Comparison of ENCODE assay signal across 13 cellular contexts in the genomic region with DNA sequence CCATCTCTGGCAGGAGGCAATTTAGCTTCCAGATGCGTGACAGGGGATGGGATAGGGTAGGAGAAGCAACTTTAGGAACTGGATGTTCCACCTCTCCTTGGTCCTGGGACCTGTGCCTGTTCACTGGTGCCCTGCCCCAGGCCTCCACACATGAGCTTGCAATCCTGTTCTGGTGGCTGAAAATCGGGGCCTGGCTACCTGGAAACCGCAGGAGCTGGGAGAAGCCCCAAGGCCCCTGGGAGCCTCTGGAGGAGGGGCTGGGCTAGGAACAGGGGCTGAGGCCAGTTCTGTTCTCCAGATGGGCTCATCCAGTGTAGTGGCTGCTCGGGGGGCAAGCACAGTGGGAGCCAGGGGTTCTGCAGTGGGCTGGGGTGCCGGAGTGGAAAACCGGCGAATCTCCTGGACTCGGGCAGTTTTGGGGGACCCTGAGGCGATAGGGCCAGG. TPM values are rescaled to one million over a fixed set of nuclear protein-coding genes. Genes with fewer than 3 reads are reported as not detected.
DNase-seq lines count a peak whose midpoint lies in the region; ATAC-seq and TF ChIP-seq lines count a peak whose summit lies in the region.
"Had no signal": no experiment of that assay in that cellular context is flagged by ENCODE, and none has a peak within 500 bp of the region (broad histone marks: within the 10 kb centered on the region; RNA-seq: fewer than 3 reads in every experiment).

No MANE protein-coding gene starts in this region.

- DNase-seq in activated B cell treated with CpG ODN at 0.5 μM for 24 hours (no peak), osteocyte (ENCODE audit: extremely low spot score, unreplicated experiment) (no peak), DMS153 (lab: John Stamatoyannopoulos, UW) (no peak), SIG-M5 (lab: John Stamatoyannopoulos, UW) (no peak)
- DNase-seq: effector memory CD8-positive, alpha-beta T cell; HCEC 1CT had no signal

- no peaks in the 10 kb centered on the region for H3K27me3 Mint-ChIP-seq in activated B cell treated with CpG ODN at 0.5 μM for 24 hours
- no peaks in the 10 kb centered on the region for H3K27me3 Mint-ChIP-seq in osteocyte (ENCODE audit: unreplicated experiment)

- no peaks in the 10 kb centered on the region for H3K36me3 ChIP-seq in ES-I3 (ENCODE audit: insufficient read depth, low read length)
- H3K36me3 ChIP-seq: BE2C had no signal

- H3K27ac Mint-ChIP-seq in activated B cell treated with CpG ODN at 0.5 μM for 24 hours, result no peak overlapping the region
- H3K27ac Mint-ChIP-seq in osteocyte (ENCODE audit: unreplicated experiment), result no peak overlapping the region
- H3K27ac Mint-ChIP-seq: effector memory CD8-positive, alpha-beta T cell had no signal

- POLR2A ChIA-PET in activated B cell treated with CpG ODN at 0.5 μM for 24 hours (lab: Charles Lee), result interaction anchor here (0.6 kb wide), 1 partner anchor 21 kb away, joined by 3 read pairs; no protein-coding TSS in a partner anchor

- H3K9me3 ChIP-seq in ES-I3 (ENCODE audit: control insufficient read depth, insufficient read depth, low read length), result no peaks in the 10 kb centered on the region
- H3K9me3 ChIP-seq: BE2C had no signal

- peak overlapping the region; percentile 78 for H3K4me3 Mint-ChIP-seq in activated B cell treated with CpG ODN at 0.5 μM for 24 hours
- peak overlapping the region; percentile 76 for H3K4me3 Mint-ChIP-seq in osteocyte (ENCODE audit: unreplicated experiment)

- H3K4me1 ChIP-seq in ES-I3 (ENCODE audit: insufficient read depth, low read length), result peaks cover 10% of the 10 kb centered on the region
- H3K4me1 ChIP-seq: BE2C had no signal

- no peaks in the 10 kb centered on the region for H3K9me3 Mint-ChIP-seq in activated B cell treated with CpG ODN at 0.5 μM for 24 hours
- H3K9me3 Mint-ChIP-seq in osteocyte (ENCODE audit: unreplicated experiment), result no peaks in the 10 kb centered on the region
- H3K9me3 Mint-ChIP-seq: effector memory CD8-positive, alpha-beta T cell had no signal

- peak overlapping the region; percentile 75 for H3K9ac ChIP-seq in ES-I3 (ENCODE audit: low read depth, low read length)

- H3K4me3 ChIP-seq in iPS-11a (ENCODE audit: low read depth, low read length), result peak overlapping the region; percentile 57

- H3K4me1 Mint-ChIP-seq in activated B cell treated with CpG ODN at 0.5 μM for 24 hours, result peaks cover 21% of the 10 kb centered on the region
- peaks cover 11% of the 10 kb centered on the region for H3K4me1 Mint-ChIP-seq in osteocyte (ENCODE audit: unreplicated experiment)

- intact Hi-C loops in activated B cell treated with CpG ODN at 0.5 μM for 24 hours (cut with micrococcal nuclease), result loop anchor here (10.0 kb wide), 1 partner anchor 1588 kb away; a partner anchor contains a TSS

- no peak for TF ChIP-seq CTCF in activated B cell treated with CpG ODN at 0.5 μM for 24 hours (IDR thresholded peaks at IDR 0.05)
- no peak for TF ChIP-seq CTCF in osteocyte (IDR thresholded peaks at IDR 0.05)

- H3K36me3 Mint-ChIP-seq in activated B cell treated with CpG ODN at 0.5 μM for 24 hours (ENCODE audit: low read depth) (no peaks in the 10 kb centered on the region), osteocyte (ENCODE audit: unreplicated experiment) (no peaks in the 10 kb centered on the region)

- ATAC-seq in activated B cell treated with CpG ODN at 0.5 μM for 24 hours (ENCODE audit: low read depth) (no peak), GM19351 (IDR thresholded peaks at IDR 0.05; ENCODE audit: unreplicated experiment) (no peak), HG02571 (IDR thresholded peaks at IDR 0.05; ENCODE audit: unreplicated experiment) (no peak)
- ATAC-seq: effector memory CD8-positive, alpha-beta T cell had no signal

- CTCF ChIA-PET in activated B cell treated with CpG ODN at 0.5 μM for 24 hours (lab: Charles Lee), result interaction anchor here (7.6 kb wide), 1 partner anchor 117 kb away, joined by 90 read pairs; no protein-coding TSS in a partner anchor

RNA-seq across cellular contexts. Expression of a gene that starts 5.3 kb away (rescaled TPM):
- total RNA-seq in activated B cell treated with CpG ODN at 0.5 μM for 24 hours, result not detected in 2 replicates
- 0.59 and 0.78 TPM in 2 replicates for total RNA-seq in osteocyte
- total RNA-seq: pulmonary artery endothelial cell had no signal

RNA-seq across cellular contexts. Expression of a gene that starts 9.2 kb away (rescaled TPM):
- 0.05 TPM in 1 of 2 replicates, not detected in the other for total RNA-seq in activated B cell treated with CpG ODN at 0.5 μM for 24 hours
- total RNA-seq in osteocyte, result not detected in 2 replicates
- total RNA-seq: lower leg skin, pulmonary artery endothelial cell had no signal

RNA-seq across cellular contexts. Expression of a gene that starts 51.3 kb away (rescaled TPM):
- total RNA-seq in activated B cell treated with CpG ODN at 0.5 μM for 24 hours (9.5 and 15.0 TPM in 2 replicates), osteocyte (5.9 and 8.1 TPM in 2 replicates)

RNA-seq across cellular contexts. Expression of a gene that starts 55.5 kb away (rescaled TPM):
- 9.0 and 10.8 TPM in 2 replicates for total RNA-seq in activated B cell treated with CpG ODN at 0.5 μM for 24 hours
- total RNA-seq in osteocyte, result 9.4 and 11.2 TPM in 2 replicates
